2 cellular contexts compared by ENCODE assay signal in genomic region chr17:44001461-44001920, GRCh38.
TF ChIP-seq lines count a peak whose summit lies in the region.

No MANE protein-coding gene starts in this region.

TF ChIP-seq in IMR-90, 13 proteins besides CTCF, POLR2A, EP300 and RAD21:
- TF ChIP-seq BHLHE40 (IDR thresholded peaks at IDR 0.05; ENCODE audit: low read depth, low read length) (no peak), CEBPB (IDR thresholded peaks at IDR 0.05; ENCODE audit: low read depth, low read length) (no peak), MAFK (IDR thresholded peaks at IDR 0.05; ENCODE audit: low read depth, low read length) (no peak)

TF ChIP-seq in SK-N-SH treated with all-trans-retinoic acid at 6 μM for 48 hours, 23 proteins besides CTCF, POLR2A, EP300 and RAD21 (continued from another document):
- TF ChIP-seq CSDC2 (CRISPR knock-in tag; IDR thresholded peaks at IDR 0.05) (no peak), POU6F1 (CRISPR knock-in tag; IDR thresholded peaks at IDR 0.05; ENCODE audit: borderline replicate concordance, low read depth) (no peak), GLIS3 (CRISPR knock-in tag; IDR thresholded peaks at IDR 0.05) (no peak), ZNF8 (CRISPR knock-in tag; IDR thresholded peaks at IDR 0.05) (no peak), PATZ1 (CRISPR knock-in tag; IDR thresholded peaks at IDR 0.05; ENCODE audit: borderline replicate concordance) (no peak), ARNTL (CRISPR knock-in tag; IDR thresholded peaks at IDR 0.05; ENCODE audit: borderline replicate concordance, low read depth) (no peak), SNAI2 (CRISPR knock-in tag; IDR thresholded peaks at IDR 0.05) (no peak), TOX (CRISPR knock-in tag; IDR thresholded peaks at IDR 0.05; ENCODE audit: borderline replicate concordance) (no peak), TSHZ2 (CRISPR knock-in tag; IDR thresholded peaks at IDR 0.05) (no peak), CREB5 (CRISPR knock-in tag; IDR thresholded peaks at IDR 0.05; ENCODE audit: low read depth) (no peak), RARB (CRISPR knock-in tag; IDR thresholded peaks at IDR 0.05) (no peak), ZFP30 (CRISPR knock-in tag; IDR thresholded peaks at IDR 0.05) (no peak), ESRRG (CRISPR knock-in tag; IDR thresholded peaks at IDR 0.05) (no peak)
